In the genomic region with DNA sequence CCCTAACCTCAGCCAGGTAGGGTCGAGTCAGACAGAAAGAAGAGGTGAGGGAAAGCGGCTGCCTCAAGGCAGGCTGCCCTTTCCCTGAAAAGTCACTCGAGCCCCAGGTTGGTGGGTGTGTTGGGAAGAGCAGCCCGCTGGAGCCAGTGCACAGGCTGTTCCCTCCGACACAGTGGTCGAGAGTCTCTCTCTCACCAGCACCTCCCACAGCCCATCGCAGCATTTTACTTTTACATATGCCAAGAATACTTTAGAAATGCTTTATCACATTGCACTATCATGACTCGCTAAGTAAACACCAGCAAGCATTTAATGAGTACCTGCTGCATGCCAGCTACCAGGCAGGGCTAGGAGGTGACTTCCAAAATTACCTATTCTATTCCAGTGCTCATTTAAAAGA, we compare ENCODE assay signal across 26 cellular contexts. TPM values are rescaled to one million over a fixed set of nuclear protein-coding genes. Genes with fewer than 3 reads are reported as not detected.
DNase-seq lines count a peak whose midpoint lies in the region; ATAC-seq and TF ChIP-seq lines count a peak whose summit lies in the region.
"Had no signal": no experiment of that assay in that cellular context is flagged by ENCODE, and none has a peak within 500 bp of the region (broad histone marks: within the 10 kb centered on the region; RNA-seq: fewer than 3 reads in every experiment).

No MANE protein-coding gene starts in this region.

- no peaks in the 10 kb centered on the region for H3K9me2 ChIP-seq in GM23248 (ENCODE audit: insufficient read depth)
- H3K9me2 ChIP-seq in PC-3 (replicated peaks; ENCODE audit: low read length), result no peaks in the 10 kb centered on the region

- POLR2A ChIA-PET in PC-3 (lab: Charles Lee; ENCODE audit: unreplicated experiment), result no interaction called here

- H3K27ac Mint-ChIP-seq in chondrocyte (ENCODE audit: unreplicated experiment), result no peak overlapping the region
- H3K27ac Mint-ChIP-seq: activated CD4-positive, alpha-beta memory T cell treated with anti-CD3 and anti-CD28 coated beads for 36 hours; activated naive CD4-positive, alpha-beta T cell treated with anti-CD3 and anti-CD28 coated beads, Interleukin-2, amount 50 U/mL, for 24 hours; activated T-cell treated with anti-CD3 and anti-CD28 coated beads, Interleukin-2, amount 50 U/mL, for 24 hours; mesothelial cell of epicardium had no signal

- no peaks in the 10 kb centered on the region for H3K36me3 Mint-ChIP-seq in chondrocyte (ENCODE audit: low read depth)
- H3K36me3 Mint-ChIP-seq: activated CD4-positive, alpha-beta memory T cell treated with anti-CD3 and anti-CD28 coated beads for 36 hours; activated naive CD4-positive, alpha-beta T cell treated with anti-CD3 and anti-CD28 coated beads, Interleukin-2, amount 50 U/mL, for 24 hours; mesothelial cell of epicardium had no signal

- H3K4me1 ChIP-seq in GM23248 (ENCODE audit: insufficient read depth) (peaks cover 4% of the 10 kb centered on the region), PC-3 (ENCODE audit: insufficient read depth, low read length) (peaks cover 7% of the 10 kb centered on the region; the same call in 1 of the 2 replicates), osteoblast (ENCODE audit: insufficient read depth, low read length) (peaks cover 4% of the 10 kb centered on the region)
- H3K4me1 ChIP-seq: breast epithelium, Peyer's patch, psoas muscle had no signal

- H3K4me3 ChIP-seq in GM23248, result no peak overlapping the region
- H3K4me3 ChIP-seq in PC-3 (ENCODE audit: low read length), result no peak overlapping the region
- H3K4me3 ChIP-seq in choroid plexus epithelial cell (ENCODE audit: low read depth, low read length), result no peak overlapping the region
- no peak overlapping the region for H3K4me3 ChIP-seq in osteoblast (ENCODE audit: insufficient read depth, low read length)
- H3K4me3 ChIP-seq: BLaER1, breast epithelium, heart right ventricle, Peyer's patch, psoas muscle, spleen, thoracic aorta had no signal

- 55 to 60% methylated on average over 8 of the region's 8 CpGs for WGBS in GM23248 (ENCODE audit: low coverage in 1 of 2, low lambda C conversion rate in 2 of 2, missing lambda C conversion rate in 2 of 2), 2 experiments

- peaks cover 2% of the 10 kb centered on the region for H3K27me3 Mint-ChIP-seq in chondrocyte (ENCODE audit: low read depth)
- H3K27me3 Mint-ChIP-seq: activated CD4-positive, alpha-beta memory T cell treated with anti-CD3 and anti-CD28 coated beads for 36 hours; activated naive CD4-positive, alpha-beta T cell treated with anti-CD3 and anti-CD28 coated beads, Interleukin-2, amount 50 U/mL, for 24 hours; activated T-cell treated with anti-CD3 and anti-CD28 coated beads, Interleukin-2, amount 50 U/mL, for 24 hours had no signal

- DNase-seq in GM23248 (peak; percentile 34), PC-3 (peak; percentile 66), choroid plexus epithelial cell (ENCODE audit: low read depth) (peak; percentile 72), osteoblast (ENCODE audit: insufficient read length, low spot score, missing footprints) (peak; percentile 63), SHP77 treated with DMSO at 0.1 percent for 48 hours (lab: John Stamatoyannopoulos, UW) (no peak), chondrocyte (ENCODE audit: low spot score) (no peak), 8988T (no peak)
- DNase-seq: activated CD4-positive, alpha-beta memory T cell treated with anti-CD3 and anti-CD28 coated beads for 36 hours; activated T-cell treated with anti-CD3 and anti-CD28 coated beads, Interleukin-2, amount 50 U/mL, for 24 hours; DMS79; heart right ventricle; islet precursor cell; NCI-H1048; NCI-H2081 treated with DMSO at 0.1 percent for 48 hours; NCI-H526 treated with DMSO at 0.1 percent for 48 hours; Peyer's patch; psoas muscle; spleen; SW 1271 had no signal

- no peak overlapping the region for H3K4me2 ChIP-seq in GM23248 (ENCODE audit: unreplicated experiment)
- H3K4me2 ChIP-seq in PC-3 (ENCODE audit: low read length), result 0 out of 2 replicates have a peak overlapping the region, but pooled peaks have one; percentile 15
- H3K4me2 ChIP-seq in osteoblast (ENCODE audit: insufficient read depth, low read length), result no peak overlapping the region
- H3K4me2 ChIP-seq: BLaER1 had no signal

- H3K4me1 Mint-ChIP-seq in chondrocyte (ENCODE audit: low read depth), result peaks cover 7% of the 10 kb centered on the region
- H3K4me1 Mint-ChIP-seq: mesothelial cell of epicardium, neural crest cell had no signal

- CTCF ChIA-PET in PC-3 (lab: Charles Lee), result no interaction called here

- intact Hi-C loops in PC-3 (cut with micrococcal nuclease), result no loop called here

- peak; percentile 65 for ATAC-seq in PC-3
- ATAC-seq: heart right ventricle, psoas muscle had no signal

- H3K27ac ChIP-seq in GM23248 (no peak overlapping the region), PC-3 (ENCODE audit: low read length) (no peak overlapping the region), osteoblast (ENCODE audit: low read depth, low read length) (no peak overlapping the region)
- H3K27ac ChIP-seq: BLaER1, breast epithelium, heart right ventricle, Peyer's patch, psoas muscle, spleen, thoracic aorta, VCaP had no signal

- H3K79me2 ChIP-seq in GM23248 (ENCODE audit: insufficient read depth) (0 out of 2 replicates have a peak, but pooled peaks cover 7% of the 10 kb centered on the region), PC-3 (ENCODE audit: low read length) (no peaks in the 10 kb centered on the region), osteoblast (ENCODE audit: insufficient read depth, low read length) (no peaks in the 10 kb centered on the region)

- no peaks in the 10 kb centered on the region for H3K27me3 ChIP-seq in GM23248 (replicated peaks; ENCODE audit: insufficient read depth)
- no peaks in the 10 kb centered on the region for H3K27me3 ChIP-seq in PC-3 (ENCODE audit: low read length)
- no peaks in the 10 kb centered on the region for H3K27me3 ChIP-seq in osteoblast (ENCODE audit: insufficient read depth, low read length)
- H3K27me3 ChIP-seq: BLaER1, breast epithelium, heart right ventricle, Peyer's patch, spleen had no signal

- H3F3A ChIP-seq in GM23248 (ENCODE audit: insufficient read depth) (peaks cover under 1% of the 10 kb centered on the region), PC-3 (ENCODE audit: low read length, unreplicated experiment) (no peaks in the 10 kb centered on the region)

- H4K20me1 ChIP-seq in GM23248 (ENCODE audit: insufficient read depth), result no peaks in the 10 kb centered on the region
- no peaks in the 10 kb centered on the region for H4K20me1 ChIP-seq in PC-3 (ENCODE audit: low read length)
- no peaks in the 10 kb centered on the region for H4K20me1 ChIP-seq in osteoblast (ENCODE audit: insufficient read depth, low read length)
- H4K20me1 ChIP-seq: BLaER1 had no signal

- H3K36me3 ChIP-seq in GM23248 (ENCODE audit: low read depth) (no peaks in the 10 kb centered on the region), PC-3 (ENCODE audit: low read depth, low read length) (no peaks in the 10 kb centered on the region), osteoblast (ENCODE audit: insufficient read depth, low read length) (no peaks in the 10 kb centered on the region)
- H3K36me3 ChIP-seq: BLaER1, breast epithelium, Peyer's patch, spleen, thoracic aorta had no signal

- H3K4me3 Mint-ChIP-seq in chondrocyte (ENCODE audit: unreplicated experiment), result no peak overlapping the region
- H3K4me3 Mint-ChIP-seq: activated CD4-positive, alpha-beta memory T cell treated with anti-CD3 and anti-CD28 coated beads for 36 hours; activated naive CD4-positive, alpha-beta T cell treated with anti-CD3 and anti-CD28 coated beads, Interleukin-2, amount 50 U/mL, for 24 hours; activated T-cell treated with anti-CD3 and anti-CD28 coated beads, Interleukin-2, amount 50 U/mL, for 24 hours; mesothelial cell of epicardium; neural crest cell had no signal

- H3K9ac ChIP-seq in GM23248, result no peak overlapping the region
- no peak overlapping the region for H3K9ac ChIP-seq in PC-3 (ENCODE audit: low read length)
- H3K9ac ChIP-seq: BLaER1 had no signal

- no peak for TF ChIP-seq CTCF in PC-3 (conservative IDR thresholded peaks at IDR 0.05; ENCODE audit: low read depth, low read length)
- TF ChIP-seq CTCF in choroid plexus epithelial cell (conservative IDR thresholded peaks at IDR 0.05; ENCODE audit: low read depth, low read length), result peak; percentile 21
- no peak for TF ChIP-seq CTCF in osteoblast (IDR thresholded peaks at IDR 0.05; ENCODE audit: extremely low read depth, low read depth, low read length)
- TF ChIP-seq CTCF in chondrocyte (IDR thresholded peaks at IDR 0.05), result no peak

- no TSS peak for BruUV-seq in PC-3 (replicated peaks; lab: Mats Ljungman, UMichigan)

- H3K9me3 Mint-ChIP-seq in chondrocyte (ENCODE audit: low read depth), result no peaks in the 10 kb centered on the region
- H3K9me3 Mint-ChIP-seq: activated CD4-positive, alpha-beta memory T cell treated with anti-CD3 and anti-CD28 coated beads for 36 hours; activated naive CD4-positive, alpha-beta T cell treated with anti-CD3 and anti-CD28 coated beads, Interleukin-2, amount 50 U/mL, for 24 hours; activated T-cell treated with anti-CD3 and anti-CD28 coated beads, Interleukin-2, amount 50 U/mL, for 24 hours; mesothelial cell of epicardium; neural crest cell had no signal

- in situ Hi-C loops in GM23248 (cut with MboI), result no loop called here

- H2AFZ ChIP-seq in GM23248 (no peak overlapping the region), PC-3 (ENCODE audit: low read length) (0 out of 2 replicates have a peak overlapping the region, but pooled peaks have one; percentile 1), osteoblast (ENCODE audit: low read length) (no peak overlapping the region)

- no peaks in the 10 kb centered on the region for H3K9me3 ChIP-seq in GM23248 (ENCODE audit: low read depth)
- no peaks in the 10 kb centered on the region for H3K9me3 ChIP-seq in PC-3 (ENCODE audit: low read length)
- H3K9me3 ChIP-seq in osteoblast (ENCODE audit: low read depth, low read length), result no peaks in the 10 kb centered on the region
- H3K9me3 ChIP-seq: BLaER1, breast epithelium, heart right ventricle, Peyer's patch, psoas muscle, spleen, thoracic aorta had no signal

RNA-seq across cellular contexts. Expression of gene PRPH2, which starts 1.7 kb away (rescaled TPM):
- 1.5 TPM in 2 replicates for total RNA-seq in GM23248 (2014; rRNA removed; shearing (Covaris generic))
- 1.7 and 2.3 TPM in 2 replicates for polyA plus RNA-seq in GM23248 (2016; fragmentation: Nextera tagmentation; extraction: Ambion mirVana)
- total RNA-seq in PC-3 (2014; rRNA removed) (not detected in 2 replicates), osteoblast (3.3 and 3.8 TPM in 2 replicates), chondrocyte (not detected in 3 replicates)
- total RNA-seq: activated CD4-positive, alpha-beta memory T cell treated with anti-CD3 and anti-CD28 coated beads for 36 hours; neural crest cell had no signal

RNA-seq across cellular contexts. Expression of gene TBCC, which starts 25.2 kb away (rescaled TPM):
- total RNA-seq in GM23248 (2014; rRNA removed; shearing (Covaris generic)), result 36.9 and 37.3 TPM in 2 replicates
- 35.0 and 38.3 TPM in 2 replicates for polyA plus RNA-seq in GM23248 (2016; fragmentation: Nextera tagmentation; extraction: Ambion mirVana)
- total RNA-seq in PC-3 (2014; rRNA removed), result 32.3 and 36.5 TPM in 2 replicates
- total RNA-seq in osteoblast, result 30.9 and 33.7 TPM in 2 replicates
- total RNA-seq in chondrocyte, result 17.5 to 19.3 TPM (median 18.4 TPM) in 3 replicates

Comparison
In these comparisons a context has a peak if more than half of its experiments do, and no peak if none do; other contexts are left out.
1. DNase-seq: peak in GM23248 (single experiment), PC-3 (single experiment), choroid plexus epithelial cell (single experiment) and osteoblast (single experiment); none in SHP77 treated with DMSO at 0.1 percent for 48 hours (single experiment), chondrocyte (single experiment) and 8988T (single experiment).